In genomic region chr20:32823737-32824588, GRCh38 we compare ENCODE assay signal across 11 cellular contexts. TPM values are rescaled to one million over a fixed set of nuclear protein-coding genes. Genes with fewer than 3 reads are reported as not detected.
DNase-seq lines count a peak whose midpoint lies in the region; ATAC-seq and TF ChIP-seq lines count a peak whose summit lies in the region.
"Had no signal": no experiment of that assay in that cellular context is flagged by ENCODE, and none has a peak within 500 bp of the region (broad histone marks: within the 10 kb centered on the region; RNA-seq: fewer than 3 reads in every experiment).

No MANE protein-coding gene starts in this region.

- peaks cover 27% of the 10 kb centered on the region for H3K36me3 Mint-ChIP-seq in activated CD4-positive, alpha-beta T cell treated with anti-CD3 and anti-CD28 coated beads for 36 hours (ENCODE audit: low read depth)
- peaks cover 21% of the 10 kb centered on the region for H3K36me3 Mint-ChIP-seq in stimulated activated memory B cell treated with anti-CD40 and anti-IgM and Interleukin-4, amounts not matched to agents 10 μg/mL and 1 μg/mL and 100 μg/mL, for 72 hours

- no peaks in the 10 kb centered on the region for H3K27me3 Mint-ChIP-seq in activated CD4-positive, alpha-beta T cell treated with anti-CD3 and anti-CD28 coated beads for 36 hours
- no peaks in the 10 kb centered on the region for H3K27me3 Mint-ChIP-seq in stimulated activated memory B cell treated with anti-CD40 and anti-IgM and Interleukin-4, amounts not matched to agents 10 μg/mL and 1 μg/mL and 100 μg/mL, for 72 hours

- H3K4me3 ChIP-seq in fibroblast of mammary gland (ENCODE audit: control insufficient read depth, low read depth, low read length) = no peak overlapping the region
- no peak overlapping the region for H3K4me3 ChIP-seq in lower leg skin (ENCODE audit: low read depth, poor library complexity, severe bottlenecking)
- H3K4me3 ChIP-seq: mucosa of descending colon had no signal

- intact Hi-C loops in activated CD4-positive, alpha-beta T cell treated with anti-CD3 and anti-CD28 coated beads for 36 hours (cut with DNase I, micrococcal nuclease) = no loop called here
- intact Hi-C loops in lower leg skin (cut with DNase I; ENCODE audit: low total_unique reads) = no loop called here

- H3K4me3 Mint-ChIP-seq in activated CD4-positive, alpha-beta T cell treated with anti-CD3 and anti-CD28 coated beads for 36 hours = no peak overlapping the region
- H3K4me3 Mint-ChIP-seq in stimulated activated memory B cell treated with anti-CD40 and anti-IgM and Interleukin-4, amounts not matched to agents 10 μg/mL and 1 μg/mL and 100 μg/mL, for 72 hours = no peak overlapping the region

- CTCF ChIA-PET in activated CD4-positive, alpha-beta T cell treated with anti-CD3 and anti-CD28 coated beads for 36 hours (lab: Charles Lee) = interaction anchor here (0.7 to 1.3 kb wide), 5 partner anchors 18 to 767 kb away, joined by 3 to 5 read pairs (median 3); no protein-coding TSS in a partner anchor
- CTCF ChIA-PET in GM10248 (lab: Yijun Ruan, JAX) = interaction anchor here (1.3 kb wide), 1 partner anchor 34 kb away, joined by 8 read pairs; no protein-coding TSS in a partner anchor

- DNase-seq in activated CD4-positive, alpha-beta T cell treated with anti-CD3 and anti-CD28 coated beads for 36 hours = no peak
- DNase-seq in activated CD4-positive, alpha-beta T cell treated with anti-CD3 and anti-CD28 coated beads, Interleukin-2, amount 50 U/mL, for 48 hours = no peak
- DNase-seq in RKO (ENCODE audit: low spot score) (peak; percentile 28), fibroblast of mammary gland (ENCODE audit: low read depth) (peak; percentile 17), GM10248 (ENCODE audit: extremely low spot score) (no peak), lower leg skin (ENCODE audit: low spot score in 2 of 2) (no peak)
- DNase-seq: BE2C, mucosa of descending colon, Right ventricle myocardium superior had no signal

- TF ChIP-seq CTCF in fibroblast of mammary gland (conservative IDR thresholded peaks at IDR 0.05; ENCODE audit: control insufficient read depth, insufficient read depth, low read depth, low read length) (no peak), GM10248 (IDR thresholded peaks at IDR 0.05; ENCODE audit: control extremely low read depth, extremely low read depth, low read depth, missing control alignments) (no peak), lower leg skin (IDR thresholded peaks at IDR 0.05) (no peak)

- H3K27ac Mint-ChIP-seq in activated CD4-positive, alpha-beta T cell treated with anti-CD3 and anti-CD28 coated beads for 36 hours = peak overlapping the region; percentile 67
- peak overlapping the region; percentile 28 for H3K27ac Mint-ChIP-seq in stimulated activated memory B cell treated with anti-CD40 and anti-IgM and Interleukin-4, amounts not matched to agents 10 μg/mL and 1 μg/mL and 100 μg/mL, for 72 hours

- POLR2A ChIA-PET in activated CD4-positive, alpha-beta T cell treated with anti-CD3 and anti-CD28 coated beads for 36 hours (lab: Charles Lee) = interaction anchor here (0.5 to 0.7 kb wide), 2 partner anchors 10 to 565 kb away, joined by 3 to 9 read pairs; no protein-coding TSS in a partner anchor
- POLR2A ChIA-PET in GM10248 (lab: Yijun Ruan, JAX) = interaction anchor here (0.7 kb wide), 1 partner anchor 153 kb away, joined by 4 read pairs; no protein-coding TSS in a partner anchor

- H3K4me1 Mint-ChIP-seq in activated CD4-positive, alpha-beta T cell treated with anti-CD3 and anti-CD28 coated beads for 36 hours = peaks cover 55% of the 10 kb centered on the region
- peaks cover 54% of the 10 kb centered on the region for H3K4me1 Mint-ChIP-seq in stimulated activated memory B cell treated with anti-CD40 and anti-IgM and Interleukin-4, amounts not matched to agents 10 μg/mL and 1 μg/mL and 100 μg/mL, for 72 hours

- TF ChIP-seq POLR2A in lower leg skin (IDR thresholded peaks at IDR 0.05) = no peak

- H3K9me3 Mint-ChIP-seq in activated CD4-positive, alpha-beta T cell treated with anti-CD3 and anti-CD28 coated beads for 36 hours (ENCODE audit: low read depth) = no peaks in the 10 kb centered on the region
- no peaks in the 10 kb centered on the region for H3K9me3 Mint-ChIP-seq in stimulated activated memory B cell treated with anti-CD40 and anti-IgM and Interleukin-4, amounts not matched to agents 10 μg/mL and 1 μg/mL and 100 μg/mL, for 72 hours

- WGBS in lower leg skin, 2 donors = 86 to 88% methylated on average over 7 of the region's 7 CpGs

- ATAC-seq in activated CD4-positive, alpha-beta T cell treated with anti-CD3 and anti-CD28 coated beads for 36 hours = no peak
- ATAC-seq in stimulated activated memory B cell treated with anti-CD40 and anti-IgM and Interleukin-4, amounts not matched to agents 10 μg/mL and 1 μg/mL and 100 μg/mL, for 72 hours = no peak
- no peak for ATAC-seq in GM21576 (IDR thresholded peaks at IDR 0.05; ENCODE audit: unreplicated experiment)
- ATAC-seq: mucosa of descending colon had no signal

RNA-seq across cellular contexts. Expression of gene MAPRE1, which starts 4.2 kb away (rescaled TPM):
- total RNA-seq in activated CD4-positive, alpha-beta T cell treated with anti-CD3 and anti-CD28 coated beads for 36 hours = 100 to 1,000 TPM; 112 to 125 TPM
- 10 to 100 TPM; 44.6 to 60.2 (median 52.8) TPM for total RNA-seq in lower leg skin

RNA-seq across cellular contexts. Expression of gene EFCAB8, which starts 34.8 kb away (rescaled TPM):
- total RNA-seq in activated CD4-positive, alpha-beta T cell treated with anti-CD3 and anti-CD28 coated beads for 36 hours = under 1 TPM; 0.37 to 0.40 TPM
- not detected for total RNA-seq in lower leg skin
- total RNA-seq: Right ventricle myocardium superior had no signal

Comparison
In these comparisons a context has a peak if more than half of its experiments do, and no peak if none do; other contexts are left out.
1. DNase-seq: peak in RKO (single experiment) and fibroblast of mammary gland (single experiment); none in activated CD4-positive, alpha-beta T cell treated with anti-CD3 and anti-CD28 coated beads for 36 hours (single experiment), activated CD4-positive, alpha-beta T cell treated with anti-CD3 and anti-CD28 coated beads, Interleukin-2, amount 50 U/mL, for 48 hours (0 of 2), GM10248 (single experiment) and lower leg skin (0 of 2).